7 cellular contexts compared by ENCODE assay signal in the genomic region with DNA sequence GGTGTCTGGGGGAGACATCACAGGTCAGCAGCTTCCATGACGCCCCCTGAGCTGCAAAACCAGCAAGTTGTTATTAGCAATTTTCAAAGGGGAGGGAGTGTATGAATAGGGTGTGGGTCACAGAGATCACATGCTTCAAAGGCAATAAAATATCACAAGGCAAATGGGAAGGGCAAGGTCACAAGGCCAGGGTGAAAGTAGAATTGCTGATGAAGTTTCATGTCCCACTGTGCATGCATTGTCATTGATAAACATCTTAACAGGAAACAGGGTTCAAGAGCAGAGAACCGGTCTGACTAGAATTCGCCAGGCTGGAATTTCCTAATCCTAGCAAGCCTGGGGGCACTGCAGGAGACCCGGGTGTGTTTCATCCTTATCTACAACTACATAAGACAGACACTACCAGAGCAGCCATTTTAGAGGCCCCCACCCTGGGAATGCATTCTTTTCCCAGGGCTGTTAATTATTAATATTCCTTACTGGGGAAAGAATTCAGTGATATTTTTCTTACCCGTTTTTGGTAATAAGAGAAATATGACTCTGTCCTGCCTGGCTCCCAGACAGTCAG.
DNase-seq lines count a peak whose midpoint lies in the region; ATAC-seq, FAIRE-seq and TF ChIP-seq lines count a peak whose summit lies in the region.
"Not testable (repeated sequence)": the region's sequence is repeated elsewhere in the genome, so short reads cannot be mapped to it uniquely, and the experiment has no call there.

No MANE protein-coding gene starts in this region.

- not testable (repeated sequence) for H3F3A ChIP-seq in GM23338 (replicated peaks; ENCODE audit: low read depth)

- peak; percentile 47; the same call in 2 of the 3 replicates for ATAC-seq in GM23338

- WGBS in HUES64, result 68% methylated on average over 5 of the region's 5 CpGs
- WGBS in trophoblast cell (ENCODE audit: extremely low coverage, insufficient coverage, insufficient read length), result no CpG with 5 or more reads among the region's 5 CpGs

- H3K18ac ChIP-seq in trophoblast cell (ENCODE audit: low read length), result not testable (repeated sequence)

- BruUV-seq in Caco-2 (replicated peaks; lab: Mats Ljungman, UMichigan), result not testable (repeated sequence)

- H2BK5ac ChIP-seq in trophoblast cell (ENCODE audit: low read depth, low read length, poor library complexity), result not testable (repeated sequence)

- H3K27me3 ChIP-seq in Caco-2 (replicated peaks; ENCODE audit: control insufficient read depth, insufficient read depth, low read length); GM23338 (ENCODE audit: insufficient read depth); HUES64 (ENCODE audit: insufficient read depth, low read length); astrocyte (ENCODE audit: insufficient read depth, low read length); iPS-20b (ENCODE audit: insufficient read depth, low read length); trophoblast cell (ENCODE audit: insufficient read depth, low read length): not testable (repeated sequence)

- FAIRE-seq in astrocyte (lab: Jason Lieb, UNC), result not testable (repeated sequence)

- not testable (repeated sequence) for H2AFZ ChIP-seq in GM23338; astrocyte (ENCODE audit: low read depth, low read length); trophoblast cell (ENCODE audit: insufficient read depth, low read length, poor library complexity)

- not testable (repeated sequence) for H3K27me3 Mint-ChIP-seq in Caco-2 (ENCODE audit: insufficient read depth, unreplicated experiment); GM23338 (ENCODE audit: insufficient read depth, low read depth, poor library complexity); astrocyte (ENCODE audit: low read depth, unreplicated experiment)

- H3K9me3 ChIP-seq in Caco-2, result peaks cover 18% of the 10 kb centered on the region
- H3K9me3 ChIP-seq in HUES64 (ENCODE audit: insufficient read depth, low read depth, low read length), result peaks cover 11% of the 10 kb centered on the region; the same call in 1 of the 2 replicates
- H3K9me3 ChIP-seq in astrocyte (ENCODE audit: insufficient read depth, low read depth, low read length); iPS-20b (ENCODE audit: insufficient read depth, low read depth, low read length); trophoblast cell (ENCODE audit: insufficient read depth, low read depth, low read length): not testable (repeated sequence)

- not testable (repeated sequence) for H4K91ac ChIP-seq in trophoblast cell (ENCODE audit: low read depth, low read length)

- not testable (repeated sequence) for H2BK12ac ChIP-seq in trophoblast cell (ENCODE audit: low read length)

- H3K9ac ChIP-seq in HUES64 (ENCODE audit: low read depth, low read length); astrocyte (ENCODE audit: low read length); iPS-20b (ENCODE audit: low read depth, low read length); trophoblast cell (ENCODE audit: low read length): not testable (repeated sequence)

- DNase-seq in Caco-2, result peak; percentile 84 to 88
- peak; percentile 53 for DNase-seq in GM23338 (ENCODE audit: low spot score)
- not testable (repeated sequence) for DNase-seq in astrocyte (ENCODE audit: low read depth)
- DNase-seq in epithelial cell of esophagus (ENCODE audit: low read depth), result peak; percentile 6
- peak; percentile 2 to 56 for DNase-seq in trophoblast cell

- not testable (repeated sequence) for H4K20me1 ChIP-seq in GM23338 (replicated peaks; ENCODE audit: insufficient read depth); astrocyte (ENCODE audit: insufficient read depth, low read length)

- not testable (repeated sequence) for H3K4me3 Mint-ChIP-seq in Caco-2 (ENCODE audit: unreplicated experiment); GM23338; astrocyte (ENCODE audit: unreplicated experiment)

- not testable (repeated sequence) for H4K8ac ChIP-seq in trophoblast cell (ENCODE audit: low read depth, low read length)

- H3K27ac Mint-ChIP-seq in Caco-2 (ENCODE audit: unreplicated experiment), result peak overlapping the region; percentile 65
- peak overlapping the region; percentile 99 for H3K27ac Mint-ChIP-seq in GM23338
- H3K27ac Mint-ChIP-seq in astrocyte (ENCODE audit: unreplicated experiment), result peak overlapping the region; percentile 53

- H3K27ac ChIP-seq in GM23338 (ENCODE audit: low read depth) (peak overlapping the region; percentile 70; the same call in 1 of the 2 replicates), HUES64 (ENCODE audit: low read depth, low read length) (peak overlapping the region; percentile 77; the same call in 1 of the 2 replicates), iPS-20b (ENCODE audit: low read length) (peak overlapping the region; percentile 19), trophoblast cell (ENCODE audit: low read depth, low read length) (peak overlapping the region; percentile 72)
- H3K27ac ChIP-seq in astrocyte (ENCODE audit: low read depth, low read length), result not testable (repeated sequence)

- not testable (repeated sequence) for H3K36me3 Mint-ChIP-seq in Caco-2 (ENCODE audit: insufficient read depth, unreplicated experiment); astrocyte (ENCODE audit: low read depth, unreplicated experiment)
- H3K36me3 Mint-ChIP-seq in GM23338 (ENCODE audit: low read depth), result peaks cover 41% of the 10 kb centered on the region

- H3K9me3 Mint-ChIP-seq in Caco-2 (ENCODE audit: unreplicated experiment) (peaks cover 23% of the 10 kb centered on the region), GM23338 (peaks cover 32% of the 10 kb centered on the region)
- not testable (repeated sequence) for H3K9me3 Mint-ChIP-seq in astrocyte (ENCODE audit: unreplicated experiment)

- not testable (repeated sequence) for H3K14ac ChIP-seq in trophoblast cell (ENCODE audit: low read length)

- not testable (repeated sequence) for H2AK5ac ChIP-seq in trophoblast cell (ENCODE audit: low read length)

- 0 out of 2 replicates have a peak, but pooled peaks cover 10% of the 10 kb centered on the region for H3K9me2 ChIP-seq in GM23338 (ENCODE audit: insufficient read depth)

- H3K4ac ChIP-seq in trophoblast cell (ENCODE audit: low read depth, low read length), result not testable (repeated sequence)

- H4K12ac ChIP-seq in trophoblast cell (ENCODE audit: low read depth, low read length), result not testable (repeated sequence)

- CTCF ChIA-PET in Caco-2 (lab: Charles Lee), result not testable (repeated sequence)

- intact Hi-C loops in Caco-2 (cut with micrococcal nuclease; ENCODE audit: unreplicated experiment), result loop anchor here (1.0 to 10.0 kb wide), 3 partner anchors 45 to 936 kb away; no protein-coding TSS in a partner anchor

- H3K4me2 ChIP-seq in GM23338; astrocyte (ENCODE audit: low read length); trophoblast cell (ENCODE audit: low read length): not testable (repeated sequence)

- H3K79me1 ChIP-seq in trophoblast cell (ENCODE audit: low read length), result not testable (repeated sequence)

- not testable (repeated sequence) for H3K23ac ChIP-seq in trophoblast cell (ENCODE audit: low read length)

- H3K4me1 ChIP-seq in Caco-2, result peaks cover 34% of the 10 kb centered on the region
- H3K4me1 ChIP-seq in GM23338 (ENCODE audit: insufficient read depth); HUES64 (ENCODE audit: insufficient read depth, low read length); astrocyte (ENCODE audit: insufficient read depth, low read length); iPS-20b (ENCODE audit: insufficient read depth, low read length); trophoblast cell (ENCODE audit: control insufficient read depth in 1 of 2, insufficient read depth in 2 of 2, low read length in 2 of 2): not testable (repeated sequence)

- not testable (repeated sequence) for TF ChIP-seq CTCF in Caco-2 (IDR thresholded peaks at IDR 0.05; ENCODE audit: insufficient read depth in 1 of 2, low read depth in 1 of 2, low read length in 1 of 2, severe bottlenecking in 1 of 2, unreplicated experiment in 1 of 2); GM23338 (conservative IDR thresholded peaks at IDR 0.05; ENCODE audit: low read depth in 2 of 2); astrocyte (IDR thresholded peaks at IDR 0.05; ENCODE audit: insufficient read depth, low read depth, low read length); epithelial cell of esophagus (IDR thresholded peaks at IDR 0.05; ENCODE audit: insufficient read depth, low read depth, low read length, missing control alignments)

- not testable (repeated sequence) for H2BK120ac ChIP-seq in trophoblast cell (ENCODE audit: insufficient read depth, low read length, poor library complexity)

- H3K36me3 ChIP-seq in Caco-2 (ENCODE audit: control insufficient read depth, insufficient read depth, low read length); GM23338 (ENCODE audit: insufficient read depth); HUES64 (ENCODE audit: insufficient read depth, low read length); astrocyte (ENCODE audit: insufficient read depth, low read length); iPS-20b (ENCODE audit: insufficient read depth, low read depth, low read length); trophoblast cell (ENCODE audit: control insufficient read depth in 1 of 2, insufficient read depth in 2 of 2, low read length in 2 of 2): not testable (repeated sequence)

- POLR2A ChIA-PET in Caco-2 (lab: Charles Lee), result not testable (repeated sequence)

- H3K79me2 ChIP-seq in GM23338 (replicated peaks; ENCODE audit: insufficient read depth); astrocyte (ENCODE audit: insufficient read depth, low read length); trophoblast cell (ENCODE audit: control insufficient read depth, insufficient read depth, low read length, poor library complexity): not testable (repeated sequence)

- peaks cover 13% of the 10 kb centered on the region for H3K4me1 Mint-ChIP-seq in Caco-2 (ENCODE audit: low read depth, unreplicated experiment)
- peaks cover 17% of the 10 kb centered on the region for H3K4me1 Mint-ChIP-seq in GM23338
- not testable (repeated sequence) for H3K4me1 Mint-ChIP-seq in astrocyte (ENCODE audit: low read depth, unreplicated experiment)

- H3K4me3 ChIP-seq in Caco-2 (ENCODE audit: low read depth, low read length); GM23338; HUES64 (ENCODE audit: low read length); astrocyte (ENCODE audit: insufficient read depth, low read depth, low read length); epithelial cell of esophagus (ENCODE audit: low read length); iPS-20b (ENCODE audit: low read length); trophoblast cell (ENCODE audit: low read depth, low read length): not testable (repeated sequence)
